In the genomic region with DNA sequence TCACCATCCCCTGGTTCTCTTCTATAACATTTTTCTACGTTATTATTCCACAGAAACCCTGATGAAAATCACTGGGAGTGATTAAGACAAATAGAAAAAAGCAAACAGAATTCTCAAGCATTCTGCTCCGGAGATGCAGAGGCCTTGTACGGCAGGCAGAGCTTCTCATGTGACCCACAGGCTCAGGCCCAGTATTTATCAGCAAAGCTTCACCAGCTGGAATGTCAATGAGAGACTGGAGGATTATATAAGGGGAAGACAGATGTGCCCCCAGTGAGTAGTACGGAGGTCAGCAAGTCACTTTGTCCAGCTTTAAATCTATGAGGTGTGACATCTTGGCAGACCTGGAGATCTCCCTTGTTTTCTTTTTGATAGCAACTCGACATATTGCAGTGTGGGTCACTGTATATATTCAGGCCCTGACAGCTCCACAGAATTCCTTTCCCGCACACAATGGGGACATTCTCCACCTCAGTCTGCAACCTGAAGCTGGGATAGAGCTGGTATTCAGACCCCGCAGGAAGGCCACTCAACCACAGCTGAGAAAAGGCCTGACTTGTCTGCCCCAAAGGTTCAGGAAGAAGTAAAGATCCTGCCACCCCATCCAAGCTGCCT, we compare ENCODE assay signal across 15 cellular contexts.
DNase-seq lines count a peak whose midpoint lies in the region; ATAC-seq and TF ChIP-seq lines count a peak whose summit lies in the region.
"Had no signal": no experiment of that assay in that cellular context is flagged by ENCODE, and none has a peak within 500 bp of the region (broad histone marks: within the 10 kb centered on the region; RNA-seq: fewer than 3 reads in every experiment).

No MANE protein-coding gene starts in this region.

- H3K4me1 Mint-ChIP-seq in nephron progenitor cell: peaks cover 40% of the 10 kb centered on the region

- no peaks in the 10 kb centered on the region for H3K36me3 Mint-ChIP-seq in nephron progenitor cell (ENCODE audit: low read depth)

- intact Hi-C loops in left ventricle myocardium superior (cut with micrococcal nuclease): no loop called here

- peaks cover 50% of the 10 kb centered on the region for H3K27me3 Mint-ChIP-seq in nephron progenitor cell (ENCODE audit: low read depth, poor library complexity)
- H3K27me3 Mint-ChIP-seq: CD4-positive, CD25-positive, alpha-beta regulatory T cell had no signal

- TF ChIP-seq CTCF in nephron progenitor cell (IDR thresholded peaks at IDR 0.05) (no peak), foreskin fibroblast (IDR thresholded peaks at IDR 0.05; ENCODE audit: low read depth, low read length) (no peak)

- peak; percentile 61 for ATAC-seq in left ventricle myocardium superior
- ATAC-seq in GM21390 (IDR thresholded peaks at IDR 0.05; ENCODE audit: unreplicated experiment): no peak
- ATAC-seq in HG02678 (IDR thresholded peaks at IDR 0.05; ENCODE audit: unreplicated experiment): no peak

- H3K27ac Mint-ChIP-seq in nephron progenitor cell: no peak overlapping the region

- no peaks in the 10 kb centered on the region for H3K9me3 Mint-ChIP-seq in nephron progenitor cell

- H3K4me3 ChIP-seq in foreskin fibroblast (ENCODE audit: low read depth in 1 of 2, low read length in 2 of 2): no peak overlapping the region
- H3K4me3 ChIP-seq: HAP-1 had no signal

- DNase-seq in A172 (ENCODE audit: low spot score): peak; percentile 36
- peak; percentile 65 for DNase-seq in NCI-H82 (lab: John Stamatoyannopoulos, UW)
- DNase-seq in left ventricle myocardium superior: no peak
- DNase-seq in nephron progenitor cell: peak; percentile 40
- DNase-seq in activated CD8-positive, alpha-beta memory T cell treated with anti-CD3 and anti-CD28 coated beads, Interleukin-2, amount 50 U/mL, for 4 hours: no peak
- no peak for DNase-seq in foreskin fibroblast
- DNase-seq: Calu3; CD4-positive, CD25-positive, alpha-beta regulatory T cell; MV-4-11; NCI-H1436; NCI-H2081; NK-92 treated with Interleukin-12 subunit alpha and Interleukin-12 subunit beta, amount 100 ng/mL, for 24 hours had no signal

- H3K4me3 Mint-ChIP-seq in nephron progenitor cell: peak overlapping the region; percentile 21
- H3K4me3 Mint-ChIP-seq: CD4-positive, CD25-positive, alpha-beta regulatory T cell had no signal

Comparison
In these comparisons a context has a peak if more than half of its experiments do, and no peak if none do; other contexts are left out.
1. DNase-seq: peak in A172 (single experiment), NCI-H82 (single experiment) and nephron progenitor cell (single experiment); none in left ventricle myocardium superior (single experiment), activated CD8-positive, alpha-beta memory T cell treated with anti-CD3 and anti-CD28 coated beads, Interleukin-2, amount 50 U/mL, for 4 hours (single experiment) and foreskin fibroblast (0 of 2).